8 cellular contexts compared by ENCODE assay signal in the genomic region with DNA sequence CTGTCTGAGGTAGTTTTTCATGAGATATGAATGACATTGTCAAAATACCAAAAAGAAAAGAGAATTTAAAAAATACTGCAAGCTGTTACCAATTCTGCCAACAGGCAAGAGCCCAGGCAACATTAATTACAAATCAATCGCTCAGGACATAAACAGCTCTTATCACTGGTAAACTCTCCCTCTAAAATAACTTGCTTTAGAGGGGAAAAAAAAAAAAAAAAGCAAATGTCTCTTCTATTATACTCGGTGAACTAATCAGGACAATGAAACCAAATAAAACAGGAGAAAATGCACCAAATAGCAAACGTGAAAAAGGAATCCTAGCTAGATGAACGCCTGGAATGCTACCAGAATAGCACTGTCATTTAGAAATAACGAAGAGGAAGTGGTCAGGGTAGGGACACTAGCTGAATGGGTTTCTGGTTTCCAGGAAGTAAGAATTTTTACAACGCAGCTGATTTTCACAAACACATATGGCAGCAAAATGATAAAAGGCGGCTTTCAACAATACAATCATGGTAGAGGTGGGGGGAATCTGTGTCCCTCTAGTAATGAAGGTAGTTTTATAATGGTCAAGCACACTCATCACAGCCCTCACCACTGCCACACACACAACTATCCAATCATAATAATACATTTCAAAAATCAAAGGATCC.
DNase-seq lines count a peak whose midpoint lies in the region; ATAC-seq and TF ChIP-seq lines count a peak whose summit lies in the region.

No MANE protein-coding gene starts in this region.

- no peaks in the 10 kb centered on the region for H4K20me1 ChIP-seq in DOHH2 (ENCODE audit: control insufficient read depth, insufficient read depth, low read depth, low read length)

- H3F3A ChIP-seq in DOHH2 (ENCODE audit: control insufficient read depth, insufficient read depth), result no peaks in the 10 kb centered on the region

- H3K27ac ChIP-seq in DOHH2 (ENCODE audit: low read depth, low read length), result no peak overlapping the region

- peak; percentile 65 for DNase-seq in HCEC 1CT
- DNase-seq in SW480 (ENCODE audit: low spot score), result peak; percentile 13
- DNase-seq in iris pigment epithelial cell (ENCODE audit: low read depth), result peak; percentile 31
- DNase-seq in COLO668 (lab: John Stamatoyannopoulos, UW; ENCODE audit: unreplicated experiment), result no peak

- ATAC-seq in GM18873 (IDR thresholded peaks at IDR 0.05; ENCODE audit: low FRiP score, unreplicated experiment), result no peak
- ATAC-seq in esophagus mucosa, result no peak
- ATAC-seq in GM21825 (IDR thresholded peaks at IDR 0.05; ENCODE audit: unreplicated experiment), result no peak

- peak overlapping the region; percentile 42 for H3K4me2 ChIP-seq in DOHH2 (ENCODE audit: low read length)

- H3K4me3 ChIP-seq in DOHH2 (ENCODE audit: low read length), result no peak overlapping the region; the same call in 1 of the 2 replicates

- no peaks in the 10 kb centered on the region for H3K9me3 ChIP-seq in DOHH2 (ENCODE audit: control insufficient read depth, insufficient read depth, low read length)

- H3K27me3 ChIP-seq in DOHH2 (ENCODE audit: control insufficient read depth, low read length), result no peaks in the 10 kb centered on the region

- H3K4me1 ChIP-seq in DOHH2 (ENCODE audit: control insufficient read depth, low read length), result peaks cover 13% of the 10 kb centered on the region

- TF ChIP-seq CTCF in DOHH2 (IDR thresholded peaks at IDR 0.05; ENCODE audit: low read depth, low read length, poor library complexity, severe bottlenecking), result no peak

- H3K79me2 ChIP-seq in DOHH2 (ENCODE audit: control insufficient read depth, low read length), result peaks cover 10% of the 10 kb centered on the region

- H3K9me2 ChIP-seq in DOHH2 (replicated peaks; ENCODE audit: control insufficient read depth, low read length), result no peaks in the 10 kb centered on the region

- no peaks in the 10 kb centered on the region for H3K36me3 ChIP-seq in DOHH2 (ENCODE audit: control insufficient read depth, low read length)
